14 cellular contexts compared by ENCODE assay signal in genomic region chr19:53809518-53810186, GRCh38. TPM values are rescaled to one million over a fixed set of nuclear protein-coding genes. Genes with fewer than 3 reads are reported as not detected.
DNase-seq lines count a peak whose midpoint lies in the region; ATAC-seq and TF ChIP-seq lines count a peak whose summit lies in the region.
"Had no signal": no experiment of that assay in that cellular context is flagged by ENCODE, and none has a peak within 500 bp of the region (broad histone marks: within the 10 kb centered on the region; RNA-seq: fewer than 3 reads in every experiment).

No MANE protein-coding gene starts in this region.

- peak; percentile 51 for DNase-seq in activated CD8-positive, alpha-beta memory T cell treated with anti-CD3 and anti-CD28 coated beads, Interleukin-2, amount 50 U/mL, for 48 hours
- no peak for DNase-seq in activated CD8-positive, alpha-beta memory T cell treated with anti-CD3 and anti-CD28 coated beads, Interleukin-2, amount 10 ng/mL, durations not matched to agents 7 days and 5 days
- DNase-seq in NB4 (ENCODE audit: low read depth) (peak; percentile 73), endodermal cell (peak; percentile 89), psoas muscle (no peak), NCI-H446 (lab: John Stamatoyannopoulos, UW) (no peak), NCI-H1694 treated with DMSO at 0.1 percent for 48 hours (lab: John Stamatoyannopoulos, UW) (no peak)
- DNase-seq: immature natural killer cell; naive thymus-derived CD4-positive, alpha-beta T cell; NCI-H510A treated with DMSO at 0.1 percent for 48 hours had no signal

- 95% methylated on average over 26 to 28 of the region's 28 CpGs for WGBS in endodermal cell (ENCODE audit: insufficient coverage in 1 of 2, insufficient read length in 1 of 2), 2 experiments
- 70 to 75% (median 72%) methylated on average over 27 to 28 of the region's 28 CpGs for WGBS in psoas muscle, 3 donors

- H3K4me1 ChIP-seq in endodermal cell (ENCODE audit: control insufficient read depth, insufficient read depth, low read length) (no peaks in the 10 kb centered on the region), psoas muscle (no peaks in the 10 kb centered on the region)

- H3K9me3 Mint-ChIP-seq in activated CD8-positive, alpha-beta memory T cell treated with anti-CD3 and anti-CD28 coated beads, Interleukin-2, amount 10 ng/mL, durations not matched to agents 7 days and 5 days (ENCODE audit: low read depth), result no peaks in the 10 kb centered on the region
- no peaks in the 10 kb centered on the region for H3K9me3 Mint-ChIP-seq in endodermal cell
- H3K9me3 Mint-ChIP-seq: stimulated activated memory B cell treated with anti-CD40 and anti-IgM and Interleukin-4, amounts not matched to agents 10 μg/mL and 1 μg/mL and 100 μg/mL, for 72 hours had no signal

- TF ChIP-seq POLR2A in NB4 (IDR thresholded peaks at IDR 0.05; ENCODE audit: extremely low read depth, insufficient read length), result no peak

- no peak for ATAC-seq in activated CD8-positive, alpha-beta memory T cell treated with anti-CD3 and anti-CD28 coated beads, Interleukin-2, amount 10 ng/mL, durations not matched to agents 7 days and 5 days
- ATAC-seq in psoas muscle (no peak), GM21423 (IDR thresholded peaks at IDR 0.05; ENCODE audit: unreplicated experiment) (no peak)
- ATAC-seq: naive thymus-derived CD4-positive, alpha-beta T cell; stimulated activated memory B cell treated with anti-CD40 and anti-IgM and Interleukin-4, amounts not matched to agents 10 μg/mL and 1 μg/mL and 100 μg/mL, for 72 hours had no signal

- H3K36me3 ChIP-seq in endodermal cell (ENCODE audit: control insufficient read depth, insufficient read depth, low read length) (peaks cover 4% of the 10 kb centered on the region), psoas muscle (ENCODE audit: insufficient read depth in 1 of 2, low read depth in 1 of 2) (no peaks in the 10 kb centered on the region)

- H3K27ac ChIP-seq in endodermal cell (ENCODE audit: low read depth, low read length) (no peak overlapping the region), psoas muscle (no peak overlapping the region)

- no peaks in the 10 kb centered on the region for H3K27me3 ChIP-seq in endodermal cell (ENCODE audit: control insufficient read depth, insufficient read depth, low read length, poor library complexity, severe bottlenecking)
- H3K27me3 ChIP-seq in psoas muscle (ENCODE audit: insufficient read depth in 3 of 3, low read length in 2 of 3), result no peaks in the 10 kb centered on the region

- TF ChIP-seq CTCF in NB4 (IDR thresholded peaks at IDR 0.05; ENCODE audit: low read depth, low read length) (peak; percentile 67), endodermal cell (conservative IDR thresholded peaks at IDR 0.05) (peak; percentile 75), psoas muscle (IDR thresholded peaks at IDR 0.05) (no peak)

- H3K27ac Mint-ChIP-seq in activated CD8-positive, alpha-beta memory T cell treated with anti-CD3 and anti-CD28 coated beads, Interleukin-2, amount 10 ng/mL, durations not matched to agents 7 days and 5 days, result no peak overlapping the region
- no peak overlapping the region for H3K27ac Mint-ChIP-seq in endodermal cell
- H3K27ac Mint-ChIP-seq: immature natural killer cell; naive thymus-derived CD4-positive, alpha-beta T cell; stimulated activated memory B cell treated with anti-CD40 and anti-IgM and Interleukin-4, amounts not matched to agents 10 μg/mL and 1 μg/mL and 100 μg/mL, for 72 hours had no signal

- CTCF ChIA-PET in activated CD8-positive, alpha-beta memory T cell treated with anti-CD3 and anti-CD28 coated beads, Interleukin-2, amount 10 ng/mL, durations not matched to agents 7 days and 5 days (lab: Charles Lee), result interaction anchor here (0.7 to 4.7 kb wide), 6 partner anchors 11 to 214 kb away, joined by 3 to 18 read pairs (median 4); no protein-coding TSS in a partner anchor

- H3K4me1 Mint-ChIP-seq in activated CD8-positive, alpha-beta memory T cell treated with anti-CD3 and anti-CD28 coated beads, Interleukin-2, amount 10 ng/mL, durations not matched to agents 7 days and 5 days, result no peaks in the 10 kb centered on the region
- H3K4me1 Mint-ChIP-seq in endodermal cell, result peaks cover 3% of the 10 kb centered on the region
- H3K4me1 Mint-ChIP-seq: immature natural killer cell; naive thymus-derived CD4-positive, alpha-beta T cell; stimulated activated memory B cell treated with anti-CD40 and anti-IgM and Interleukin-4, amounts not matched to agents 10 μg/mL and 1 μg/mL and 100 μg/mL, for 72 hours had no signal

- H3K9ac ChIP-seq in endodermal cell (ENCODE audit: extremely low read depth, low read length, poor library complexity, severe bottlenecking), result no peak overlapping the region

- no peak overlapping the region for H3K4me3 ChIP-seq in NB4 (ENCODE audit: low read depth, low read length)
- H3K4me3 ChIP-seq in endodermal cell (ENCODE audit: low read length), result no peak overlapping the region
- H3K4me3 ChIP-seq in psoas muscle, result peak overlapping the region; percentile 28

- no peak overlapping the region for H3K4me3 Mint-ChIP-seq in activated CD8-positive, alpha-beta memory T cell treated with anti-CD3 and anti-CD28 coated beads, Interleukin-2, amount 10 ng/mL, durations not matched to agents 7 days and 5 days
- H3K4me3 Mint-ChIP-seq in endodermal cell, result no peak overlapping the region
- H3K4me3 Mint-ChIP-seq: immature natural killer cell; naive thymus-derived CD4-positive, alpha-beta T cell; stimulated activated memory B cell treated with anti-CD40 and anti-IgM and Interleukin-4, amounts not matched to agents 10 μg/mL and 1 μg/mL and 100 μg/mL, for 72 hours had no signal

- no peaks in the 10 kb centered on the region for H3K27me3 Mint-ChIP-seq in activated CD8-positive, alpha-beta memory T cell treated with anti-CD3 and anti-CD28 coated beads, Interleukin-2, amount 10 ng/mL, durations not matched to agents 7 days and 5 days
- H3K27me3 Mint-ChIP-seq in endodermal cell (ENCODE audit: insufficient read depth), result no peaks in the 10 kb centered on the region
- H3K27me3 Mint-ChIP-seq: stimulated activated memory B cell treated with anti-CD40 and anti-IgM and Interleukin-4, amounts not matched to agents 10 μg/mL and 1 μg/mL and 100 μg/mL, for 72 hours had no signal

- H3K9me3 ChIP-seq in endodermal cell (ENCODE audit: control insufficient read depth, low read length) (no peaks in the 10 kb centered on the region), psoas muscle (no peaks in the 10 kb centered on the region)

- no peaks in the 10 kb centered on the region for H3K36me3 Mint-ChIP-seq in activated CD8-positive, alpha-beta memory T cell treated with anti-CD3 and anti-CD28 coated beads, Interleukin-2, amount 10 ng/mL, durations not matched to agents 7 days and 5 days
- peaks cover 10% of the 10 kb centered on the region for H3K36me3 Mint-ChIP-seq in endodermal cell (ENCODE audit: low read depth)
- H3K36me3 Mint-ChIP-seq: immature natural killer cell; naive thymus-derived CD4-positive, alpha-beta T cell; stimulated activated memory B cell treated with anti-CD40 and anti-IgM and Interleukin-4, amounts not matched to agents 10 μg/mL and 1 μg/mL and 100 μg/mL, for 72 hours had no signal

- intact Hi-C loops in psoas muscle (cut with DNase I), result loop anchor here in 1 of 2 donors (10.0 kb wide), 1 partner anchor 215 kb away; no protein-coding TSS in a partner anchor

RNA-seq across cellular contexts. Expression of gene NLRP12, which starts 14.5 kb away (rescaled TPM):
- not detected for total RNA-seq in activated CD8-positive, alpha-beta memory T cell treated with anti-CD3 and anti-CD28 coated beads, Interleukin-2, amount 10 ng/mL, durations not matched to agents 7 days and 5 days
- total RNA-seq in endodermal cell (1 to 10 TPM in 1 of 2 donors, under 1 TPM in 1; 0.20 to 2.6 TPM), psoas muscle (under 1 TPM; 0.16 to 0.44 (median 0.21) TPM)
- 0.46 TPM for polyA plus RNA-seq in endodermal cell (2013, experiment 1 of 2)
- 0.58 TPM for polyA plus RNA-seq in endodermal cell (2013, experiment 2 of 2)
- polyA plus RNA-seq in psoas muscle, result under 1 TPM; 0.04 to 0.17 (median 0.05) TPM
- total RNA-seq: activated CD8-positive, alpha-beta memory T cell treated with anti-CD3 and anti-CD28 coated beads for 36 hours; T-helper 1 cell treated with Interleukin-12 subunit alpha and Interleukin-12 subunit beta and Interleukin-4 antibody, amounts not matched to agents 30 ng/mL and 1 ng/mL, for 36 hours had no signal
- polyA plus RNA-seq: naive thymus-derived CD4-positive, alpha-beta T cell had no signal

RNA-seq across cellular contexts. Expression of gene MYADM, which starts 58.0 kb away (rescaled TPM):
- 10 to 100 TPM; 52.2 to 69.4 TPM for total RNA-seq in activated CD8-positive, alpha-beta memory T cell treated with anti-CD3 and anti-CD28 coated beads, Interleukin-2, amount 10 ng/mL, durations not matched to agents 7 days and 5 days
- total RNA-seq in endodermal cell, result 100 to 1,000 TPM; 112 to 157 TPM
- polyA plus RNA-seq in endodermal cell (2013, experiment 1 of 2), result 65.5 TPM
- polyA plus RNA-seq in endodermal cell (2013, experiment 2 of 2), result 69.2 TPM
- total RNA-seq in psoas muscle, result 10 to 100 TPM; 17.0 to 23.3 (median 20.3) TPM
- polyA plus RNA-seq in psoas muscle, result 10 to 100 TPM in 1 of 3 donors, 1 to 10 TPM in 2; 5.5 to 17.2 (median 7.7) TPM

Comparison
In these comparisons a context has a peak if more than half of its experiments do, and no peak if none do; other contexts are left out.
1. DNase-seq: peak in activated CD8-positive, alpha-beta memory T cell treated with anti-CD3 and anti-CD28 coated beads, Interleukin-2, amount 50 U/mL, for 48 hours (single experiment), NB4 (single experiment) and endodermal cell (single experiment); none in activated CD8-positive, alpha-beta memory T cell treated with anti-CD3 and anti-CD28 coated beads, Interleukin-2, amount 10 ng/mL, durations not matched to agents 7 days and 5 days (single experiment), psoas muscle (0 of 2), NCI-H446 (0 of 2) and NCI-H1694 treated with DMSO at 0.1 percent for 48 hours (single experiment).